18 cellular contexts compared by ENCODE assay signal in genomic region chr6:85065831-85066230, GRCh38.
DNase-seq lines count a peak whose midpoint lies in the region; ATAC-seq and TF ChIP-seq lines count a peak whose summit lies in the region.
"Had no signal": no experiment of that assay in that cellular context is flagged by ENCODE, and none has a peak within 500 bp of the region (broad histone marks: within the 10 kb centered on the region; RNA-seq: fewer than 3 reads in every experiment).

No MANE protein-coding gene starts in this region.

- H2BK15ac ChIP-seq in mesenchymal stem cell (ENCODE audit: low read depth, poor library complexity, severe bottlenecking) = no peak overlapping the region

- no peak overlapping the region for H3K14ac ChIP-seq in mesenchymal stem cell (ENCODE audit: low read length in 2 of 2)

- H3K9me3 ChIP-seq in HEK293 (ENCODE audit: control insufficient read depth, insufficient read depth, low read depth, low read length) = no peaks in the 10 kb centered on the region
- no peaks in the 10 kb centered on the region for H3K9me3 ChIP-seq in mesenchymal stem cell (ENCODE audit: control insufficient read depth, low read length)
- H3K9me3 ChIP-seq in suprapubic skin = no peaks in the 10 kb centered on the region
- H3K9me3 ChIP-seq: SK-N-SH had no signal

- H3K36me3 ChIP-seq in HEK293 (ENCODE audit: control insufficient read depth in 2 of 2, insufficient read depth in 1 of 2, low read length in 2 of 2) (no peaks in the 10 kb centered on the region), mesenchymal stem cell (ENCODE audit: control insufficient read depth in 1 of 2, insufficient read depth in 2 of 2, low read depth in 1 of 2, low read length in 2 of 2) (no peaks in the 10 kb centered on the region), suprapubic skin (no peaks in the 10 kb centered on the region)

- no peak overlapping the region for H4K8ac ChIP-seq in mesenchymal stem cell (ENCODE audit: low read length)

- no peaks in the 10 kb centered on the region for H3K4me1 ChIP-seq in HEK293 (ENCODE audit: control insufficient read depth, insufficient read depth, low read length)
- no peaks in the 10 kb centered on the region for H3K4me1 ChIP-seq in mesenchymal stem cell (ENCODE audit: control insufficient read depth, insufficient read depth, low read depth, low read length)
- H3K4me1 ChIP-seq in suprapubic skin = no peaks in the 10 kb centered on the region

- TF ChIP-seq CTCF in HEK293 (tag by site-specific recombination; IDR thresholded peaks at IDR 0.05) (no peak), suprapubic skin (IDR thresholded peaks at IDR 0.05) (no peak)

- peak overlapping the region; percentile 25 for H3K9ac ChIP-seq in mesenchymal stem cell (ENCODE audit: low read length)
- H3K9ac ChIP-seq: SK-N-SH had no signal

- DNase-seq in AG20443 (ENCODE audit: low spot score) (peak; percentile 42), mesenchymal stem cell (no peak), suprapubic skin (ENCODE audit: low spot score in 2 of 2) (no peak), left lobe of liver (ENCODE audit: low spot score) (no peak)
- no peak for DNase-seq in activated CD4-positive, alpha-beta T cell treated with anti-CD3 and anti-CD28 coated beads, Interleukin-2, amount 50 U/mL, for 4 hours
- DNase-seq: ACHN; NCI-H1092 treated with DMSO at 0.1 percent for 48 hours; NCI-H1436 treated with DMSO at 0.1 percent for 48 hours; NCI-H1930; NCI-H226; NCI-H510A treated with DMSO at 0.1 percent for 48 hours; NCI-H774; NK-92 treated with Interleukin-12 subunit alpha and Interleukin-12 subunit beta, amount 100 ng/mL, for 24 hours; SIG-M5; SK-N-SH had no signal

- H3K18ac ChIP-seq in mesenchymal stem cell (ENCODE audit: low read depth in 1 of 2, low read length in 2 of 2) = no peak overlapping the region

- no peak overlapping the region for H3K4me2 ChIP-seq in mesenchymal stem cell (ENCODE audit: low read length, poor library complexity, severe bottlenecking)
- H3K4me2 ChIP-seq: SK-N-SH had no signal

- no peak overlapping the region for H3K23ac ChIP-seq in mesenchymal stem cell (ENCODE audit: low read length in 2 of 2)

- ATAC-seq in HG03571 (IDR thresholded peaks at IDR 0.05; ENCODE audit: unreplicated experiment) (no peak), left lobe of liver (no peak)
- ATAC-seq: Panc1 had no signal

- H3K4ac ChIP-seq in mesenchymal stem cell (ENCODE audit: low read depth in 1 of 2, low read length in 2 of 2) = no peak overlapping the region

- no peaks in the 10 kb centered on the region for H3K79me1 ChIP-seq in mesenchymal stem cell (replicated peaks; ENCODE audit: low read length, poor library complexity, severe bottlenecking)

- H3K4me3 ChIP-seq in HEK293 (ENCODE audit: low read depth, low read length) = no peak overlapping the region
- no peak overlapping the region for H3K4me3 ChIP-seq in mesenchymal stem cell (ENCODE audit: insufficient read depth in 1 of 2, low read depth in 1 of 2, low read length in 2 of 2)
- H3K4me3 ChIP-seq in suprapubic skin = no peak overlapping the region

- H3K27ac ChIP-seq in HEK293 (ENCODE audit: extremely low read depth, low read depth, low read length) (no peak overlapping the region), mesenchymal stem cell (ENCODE audit: low read length, poor library complexity, severe bottlenecking) (no peak overlapping the region), suprapubic skin (peak overlapping the region; percentile 6)

- no peak for TF ChIP-seq POLR2A in suprapubic skin (IDR thresholded peaks at IDR 0.05)

- TF ChIP-seq EP300 in suprapubic skin (IDR thresholded peaks at IDR 0.05) = no peak

- POLR2A ChIA-PET in HEK293 (lab: Yijun Ruan, JAX) = no interaction called here

- no peak overlapping the region for H4K91ac ChIP-seq in mesenchymal stem cell (ENCODE audit: low read length)

- CTCF ChIA-PET in HEK293 (lab: Yijun Ruan, JAX) = interaction anchor here (1.2 kb wide), 1 partner anchor 12 kb away, joined by 3 read pairs; no protein-coding TSS in a partner anchor

- H2BK12ac ChIP-seq in mesenchymal stem cell (ENCODE audit: low read length in 2 of 2) = no peak overlapping the region

- no peak overlapping the region for H2AFZ ChIP-seq in mesenchymal stem cell (ENCODE audit: low read depth, low read length)

- no peak overlapping the region for H2BK120ac ChIP-seq in mesenchymal stem cell (ENCODE audit: low read depth, low read length)

- no peak overlapping the region for H2AK5ac ChIP-seq in mesenchymal stem cell (ENCODE audit: low read length, severe bottlenecking)

- H3K27me3 ChIP-seq in mesenchymal stem cell (ENCODE audit: control insufficient read depth in 1 of 2, insufficient read depth in 1 of 2, low read length in 2 of 2) (no peaks in the 10 kb centered on the region), suprapubic skin (no peaks in the 10 kb centered on the region)

- no peak overlapping the region for H2BK5ac ChIP-seq in mesenchymal stem cell (ENCODE audit: low read depth, low read length, poor library complexity, severe bottlenecking)

TF ChIP-seq in HEK293, 187 proteins besides CTCF, POLR2A, EP300 and RAD21:
- TF ChIP-seq ZNF664 (tag by site-specific recombination; IDR thresholded peaks at IDR 0.05) (peak; percentile 87), ZNF169 (tag by site-specific recombination; IDR thresholded peaks at IDR 0.05) (no peak)
